In genomic region chr19:2683430-2683995, GRCh38 we compare ENCODE assay signal across 19 cellular contexts. TPM values are rescaled to one million over a fixed set of nuclear protein-coding genes. Genes with fewer than 3 reads are reported as not detected.
DNase-seq lines count a peak whose midpoint lies in the region; ATAC-seq and TF ChIP-seq lines count a peak whose summit lies in the region.
"Had no signal": no experiment of that assay in that cellular context is flagged by ENCODE, and none has a peak within 500 bp of the region (broad histone marks: within the 10 kb centered on the region; RNA-seq: fewer than 3 reads in every experiment).

No MANE protein-coding gene starts in this region.

- peak overlapping the region; percentile 59 for H3K27ac ChIP-seq in caudate nucleus (ENCODE audit: low read depth, low read length)
- H3K27ac ChIP-seq: GM23248, KMS-11 had no signal

- H3K9me3 Mint-ChIP-seq in nephron progenitor cell = peaks cover 9% of the 10 kb centered on the region
- H3K9me3 Mint-ChIP-seq in stimulated activated naive B cell treated with anti-CD40 and anti-IgM and Interleukin-4, amounts not matched to agents 10 μg/mL and 1 μg/mL and 100 μg/mL, for 72 hours = peaks cover 6 to 12% of the 10 kb centered on the region in 2 donors
- H3K9me3 Mint-ChIP-seq: CD8-positive, alpha-beta T cell had no signal

- H3K36me3 ChIP-seq in H7 (replicated peaks; ENCODE audit: control insufficient read depth, insufficient read depth, low read length) = no peaks in the 10 kb centered on the region

- H3K27me3 Mint-ChIP-seq in nephron progenitor cell (ENCODE audit: low read depth, poor library complexity) = peaks cover 24% of the 10 kb centered on the region
- H3K27me3 Mint-ChIP-seq in stimulated activated naive B cell treated with anti-CD40 and anti-IgM and Interleukin-4, amounts not matched to agents 10 μg/mL and 1 μg/mL and 100 μg/mL, for 72 hours = no peaks in the 10 kb centered on the region

- no peak overlapping the region for H3K4me3 ChIP-seq in H7 (ENCODE audit: insufficient read depth, low read depth, low read length)
- H3K4me3 ChIP-seq: BLaER1 treated with 17β-estradiol and CSF1 and Interleukin-3, amounts not matched to agents 10 nM and 100 nM; GM23248 had no signal

- H3K27me3 ChIP-seq in H7 (ENCODE audit: control insufficient read depth, insufficient read depth, low read length) = no peaks in the 10 kb centered on the region; the same call in 1 of the 2 replicates
- H3K27me3 ChIP-seq: BLaER1 treated with 17β-estradiol and CSF1 and Interleukin-3, amounts not matched to agents 10 nM and 100 nM had no signal

- H3K4me1 Mint-ChIP-seq in nephron progenitor cell = peaks cover 5% of the 10 kb centered on the region
- peaks cover 27 to 73% of the 10 kb centered on the region in 2 donors for H3K4me1 Mint-ChIP-seq in stimulated activated naive B cell treated with anti-CD40 and anti-IgM and Interleukin-4, amounts not matched to agents 10 μg/mL and 1 μg/mL and 100 μg/mL, for 72 hours

- ATAC-seq in stimulated activated naive B cell treated with anti-CD40 and anti-IgM and Interleukin-4, amounts not matched to agents 10 μg/mL and 1 μg/mL and 100 μg/mL, for 72 hours (replicated peaks) = no peak
- ATAC-seq: CD8-positive, alpha-beta T cell had no signal

- H3K4me3 Mint-ChIP-seq in nephron progenitor cell = no peak overlapping the region
- no peak overlapping the region for H3K4me3 Mint-ChIP-seq in stimulated activated naive B cell treated with anti-CD40 and anti-IgM and Interleukin-4, amounts not matched to agents 10 μg/mL and 1 μg/mL and 100 μg/mL, for 72 hours
- H3K4me3 Mint-ChIP-seq: CD8-positive, alpha-beta T cell had no signal

- peaks cover 4% of the 10 kb centered on the region for H3K36me3 Mint-ChIP-seq in nephron progenitor cell (ENCODE audit: low read depth)
- peaks cover 19 to 46% of the 10 kb centered on the region in 2 donors for H3K36me3 Mint-ChIP-seq in stimulated activated naive B cell treated with anti-CD40 and anti-IgM and Interleukin-4, amounts not matched to agents 10 μg/mL and 1 μg/mL and 100 μg/mL, for 72 hours

- TF ChIP-seq CTCF in nephron progenitor cell (IDR thresholded peaks at IDR 0.05) = no peak

- DNase-seq in H7 (peak; percentile 49), caudate nucleus (lab: John Stamatoyannopoulos, UW) (peak in 15 of 61 donors; percentile 7 to 68 (median 34)), nephron progenitor cell (no peak), NCI-H146 (lab: John Stamatoyannopoulos, UW) (no peak), NCI-H2107 (lab: John Stamatoyannopoulos, UW) (no peak), mucosa of gallbladder (ENCODE audit: low spot score) (no peak)
- DNase-seq in stimulated activated naive B cell treated with anti-CD40 and anti-IgM and Interleukin-4, amounts not matched to agents 10 μg/mL and 1 μg/mL and 100 μg/mL, for 72 hours = no peak
- DNase-seq in activated CD4-positive, alpha-beta T cell treated with anti-CD3 and anti-CD28 coated beads for 48 hours = no peak
- DNase-seq: CD8-positive, alpha-beta T cell; GM23248; HCEC 1CT; NCI-H1105 treated with DMSO at 0.1 percent for 48 hours; NCI-H1694; NCI-H2081; NCI-H2171 treated with DMSO at 0.1 percent for 48 hours; NCI-H524 treated with DMSO at 0.1 percent for 48 hours; Right ventricle myocardium superior had no signal

- H3K27ac Mint-ChIP-seq in nephron progenitor cell = peak overlapping the region; percentile 88
- H3K27ac Mint-ChIP-seq in stimulated activated naive B cell treated with anti-CD40 and anti-IgM and Interleukin-4, amounts not matched to agents 10 μg/mL and 1 μg/mL and 100 μg/mL, for 72 hours = peak overlapping the region; percentile 81
- H3K27ac Mint-ChIP-seq: CD8-positive, alpha-beta T cell had no signal

RNA-seq across cellular contexts. Expression of gene GNG7, which starts 19.0 kb away (rescaled TPM):
- total RNA-seq in H7 (2014; rRNA removed; shearing (Covaris generic)) = 1.1 and 1.5 TPM in 2 replicates
- 12.4 TPM for total RNA-seq in mucosa of gallbladder

RNA-seq across cellular contexts. Expression of gene DIRAS1, which starts 37.7 kb away (rescaled TPM):
- total RNA-seq in H7 (2014; rRNA removed; shearing (Covaris generic)) = 8.2 and 12.2 TPM in 2 replicates
- 0.75 TPM for total RNA-seq in mucosa of gallbladder

RNA-seq across cellular contexts. Expression of gene SLC39A3, which starts 56.3 kb away (rescaled TPM):
- 42.5 and 45.8 TPM in 2 replicates for total RNA-seq in H7 (2014; rRNA removed; shearing (Covaris generic))
- 33.8 TPM for total RNA-seq in mucosa of gallbladder
